ENCODE assay signal across 8 cellular contexts in the genomic region with DNA sequence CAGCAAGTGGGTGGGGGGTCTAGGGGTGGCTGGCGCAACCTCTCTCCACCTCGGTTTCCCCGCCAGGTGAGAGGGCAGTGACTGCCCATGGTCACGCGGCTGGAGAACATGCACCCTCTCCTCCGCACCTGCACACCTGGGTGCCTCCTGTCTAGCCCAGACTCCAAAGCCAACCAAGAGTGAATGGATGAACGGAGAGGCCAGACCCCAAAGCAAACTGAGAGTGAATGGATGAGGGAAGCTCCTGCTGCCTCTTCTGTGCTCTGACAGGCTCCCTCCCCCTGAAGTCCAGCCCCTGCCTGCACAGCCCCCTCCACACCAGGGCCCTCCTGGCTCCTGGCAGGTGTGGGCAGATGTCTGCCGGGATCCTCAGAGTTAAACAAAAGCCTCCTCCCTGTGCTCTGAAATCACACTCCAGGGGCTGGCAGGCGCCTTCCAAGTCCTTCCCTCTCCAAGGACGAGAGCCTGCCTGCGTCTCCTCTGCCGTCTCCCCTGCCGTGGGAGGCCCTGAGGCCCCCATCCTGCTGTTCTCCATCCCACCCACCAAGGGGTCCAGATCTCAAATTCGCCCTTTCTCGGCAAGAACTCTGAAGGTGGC. TPM values are rescaled to one million over a fixed set of nuclear protein-coding genes. Genes with fewer than 3 reads are reported as not detected.
DNase-seq lines count a peak whose midpoint lies in the region; ATAC-seq and TF ChIP-seq lines count a peak whose summit lies in the region.

No MANE protein-coding gene starts in this region.

- intact Hi-C loops in sciatic nerve (cut with DNase I) = no loop called here

- peak overlapping the region; percentile 50 for H3K27ac ChIP-seq in temporal lobe (ENCODE audit: low read depth, low read length)

- peak overlapping the region; percentile 62 for H3K27ac Mint-ChIP-seq in T-helper 1 cell treated with Interleukin-12 subunit alpha and Interleukin-12 subunit beta and Interleukin-4 antibody, amounts not matched to agents 30 μg/mL and 1 μg/mL, for 36 hours
- no peak overlapping the region for H3K27ac Mint-ChIP-seq in activated naive CD4-positive, alpha-beta T cell treated with anti-CD3 and anti-CD28 coated beads, Interleukin-2, amount 50 U/mL, for 24 hours

- peaks cover 2% of the 10 kb centered on the region for H3K36me3 ChIP-seq in kidney epithelial cell (ENCODE audit: control insufficient read depth, insufficient read depth, low read length)

- peaks cover 13% of the 10 kb centered on the region for H3K36me3 Mint-ChIP-seq in T-helper 1 cell treated with Interleukin-12 subunit alpha and Interleukin-12 subunit beta and Interleukin-4 antibody, amounts not matched to agents 30 μg/mL and 1 μg/mL, for 36 hours (ENCODE audit: low read depth)
- H3K36me3 Mint-ChIP-seq in activated naive CD4-positive, alpha-beta T cell treated with anti-CD3 and anti-CD28 coated beads, Interleukin-2, amount 50 U/mL, for 24 hours = no peaks in the 10 kb centered on the region

- H3K27me3 Mint-ChIP-seq in T-helper 1 cell treated with Interleukin-12 subunit alpha and Interleukin-12 subunit beta and Interleukin-4 antibody, amounts not matched to agents 30 μg/mL and 1 μg/mL, for 36 hours (ENCODE audit: low read depth) = no peaks in the 10 kb centered on the region
- no peaks in the 10 kb centered on the region for H3K27me3 Mint-ChIP-seq in activated naive CD4-positive, alpha-beta T cell treated with anti-CD3 and anti-CD28 coated beads, Interleukin-2, amount 50 U/mL, for 24 hours

- peaks cover 21% of the 10 kb centered on the region for H3K4me1 Mint-ChIP-seq in T-helper 1 cell treated with Interleukin-12 subunit alpha and Interleukin-12 subunit beta and Interleukin-4 antibody, amounts not matched to agents 30 μg/mL and 1 μg/mL, for 36 hours (ENCODE audit: low read depth)
- H3K4me1 Mint-ChIP-seq in activated naive CD4-positive, alpha-beta T cell treated with anti-CD3 and anti-CD28 coated beads, Interleukin-2, amount 50 U/mL, for 24 hours = peaks cover 26% of the 10 kb centered on the region

- H3K4me3 Mint-ChIP-seq in T-helper 1 cell treated with Interleukin-12 subunit alpha and Interleukin-12 subunit beta and Interleukin-4 antibody, amounts not matched to agents 30 μg/mL and 1 μg/mL, for 36 hours = peak overlapping the region; percentile 81
- H3K4me3 Mint-ChIP-seq in activated naive CD4-positive, alpha-beta T cell treated with anti-CD3 and anti-CD28 coated beads, Interleukin-2, amount 50 U/mL, for 24 hours = peak overlapping the region; percentile 54

- no peaks in the 10 kb centered on the region for H3K9me3 Mint-ChIP-seq in T-helper 1 cell treated with Interleukin-12 subunit alpha and Interleukin-12 subunit beta and Interleukin-4 antibody, amounts not matched to agents 30 μg/mL and 1 μg/mL, for 36 hours
- H3K9me3 Mint-ChIP-seq in activated naive CD4-positive, alpha-beta T cell treated with anti-CD3 and anti-CD28 coated beads, Interleukin-2, amount 50 U/mL, for 24 hours = no peaks in the 10 kb centered on the region

- no peaks in the 10 kb centered on the region for H3K27me3 ChIP-seq in kidney epithelial cell (ENCODE audit: control insufficient read depth, insufficient read depth, low read length)

- TF ChIP-seq CTCF in kidney epithelial cell (IDR thresholded peaks at IDR 0.05; ENCODE audit: insufficient read depth, low read length, poor library complexity, severe bottlenecking) = no peak

- no peak for ATAC-seq in sciatic nerve
- no peak for ATAC-seq in GM19328 (IDR thresholded peaks at IDR 0.05; ENCODE audit: unreplicated experiment)

- H3K4me3 ChIP-seq in kidney epithelial cell (ENCODE audit: low read depth, low read length) = peak overlapping the region; percentile 92

- DNase-seq in T-helper 1 cell = no peak
- no peak for DNase-seq in kidney epithelial cell (ENCODE audit: low read depth)
- no peak for DNase-seq in RKO (ENCODE audit: low spot score)
- no peak for DNase-seq in sciatic nerve (ENCODE audit: low spot score)

RNA-seq across cellular contexts. Expression of a gene that starts 2.2 kb away (rescaled TPM):
- 48.8 and 56.7 TPM in 2 replicates for total RNA-seq in kidney epithelial cell
- 5.2 TPM for total RNA-seq in temporal lobe
- 131 TPM for total RNA-seq in sciatic nerve

RNA-seq across cellular contexts. Expression of a gene that starts 33.7 kb away (rescaled TPM):
- 78.3 and 86.5 TPM in 2 replicates for total RNA-seq in kidney epithelial cell
- total RNA-seq in temporal lobe = 30.0 TPM
- total RNA-seq in sciatic nerve = 57.2 TPM
